20 cellular contexts compared by ENCODE assay signal in genomic region chr1:21907737-21908136, GRCh38. TPM values are rescaled to one million over a fixed set of nuclear protein-coding genes. Genes with fewer than 3 reads are reported as not detected.
A peak's percentile ranks its signal among the peaks of the same experiment; 100 is the strongest.
DNase-seq lines count a peak whose midpoint lies in the region; TF ChIP-seq lines count a peak whose summit lies in the region.
"Had no signal": no experiment of that assay in that cellular context is flagged by ENCODE, and none has a peak within 500 bp of the region (broad histone marks: within the 10 kb centered on the region; RNA-seq: fewer than 3 reads in every experiment).

No MANE protein-coding gene starts in this region.

- H3K36me3 ChIP-seq in muscle layer of colon (ENCODE audit: insufficient read depth, low read length) (peaks cover 3% of the 10 kb centered on the region), spleen (no peaks in the 10 kb centered on the region)
- H3K36me3 ChIP-seq: HAP-1 had no signal

- no peak overlapping the region for H3K4me3 Mint-ChIP-seq in Calu3 (ENCODE audit: low read depth, unreplicated experiment)
- no peak overlapping the region for H3K4me3 Mint-ChIP-seq in chondrocyte (ENCODE audit: unreplicated experiment)
- no peak overlapping the region for H3K4me3 Mint-ChIP-seq in T-helper 2 cell treated with Interferon-gamma antibody and Interleukin-4, amounts not matched to agents 5 μg/mL and 100 μg/mL, for 36 hours
- H3K4me3 Mint-ChIP-seq: activated T-cell treated with anti-CD3 and anti-CD28 coated beads, Interleukin-2, amount 50 U/mL, for 4 hours; IgD-negative memory B cell; stimulated activated memory B cell treated with anti-CD40 and anti-IgM and Interleukin-4, amounts not matched to agents 10 μg/mL and 1 μg/mL and 100 μg/mL, for 72 hours had no signal

- 93 to 96% (median 94%) methylated on average over 11 of the region's 11 CpGs for WGBS in spleen, 5 donors

- H3K9me3 ChIP-seq in muscle layer of colon (ENCODE audit: low read length) (no peaks in the 10 kb centered on the region), spleen (no peaks in the 10 kb centered on the region)
- H3K9me3 ChIP-seq: HAP-1 had no signal

- H3K27me3 Mint-ChIP-seq in Calu3 (ENCODE audit: unreplicated experiment) (no peaks in the 10 kb centered on the region), chondrocyte (ENCODE audit: low read depth) (no peaks in the 10 kb centered on the region)
- H3K27me3 Mint-ChIP-seq in T-helper 2 cell treated with Interferon-gamma antibody and Interleukin-4, amounts not matched to agents 5 μg/mL and 100 μg/mL, for 36 hours (ENCODE audit: low read depth) = no peaks in the 10 kb centered on the region
- H3K27me3 Mint-ChIP-seq: IgD-negative memory B cell; stimulated activated memory B cell treated with anti-CD40 and anti-IgM and Interleukin-4, amounts not matched to agents 10 μg/mL and 1 μg/mL and 100 μg/mL, for 72 hours had no signal

- BruUV-seq in Calu3 (replicated peaks; lab: Mats Ljungman, UMichigan) = no TSS peak

- intact Hi-C loops in Calu3 (cut with micrococcal nuclease; ENCODE audit: unreplicated experiment) (no loop called here), spleen (cut with DNase I; ENCODE audit: low total_unique reads) (no loop called here)

- H3K4me1 Mint-ChIP-seq in Calu3 (ENCODE audit: low read depth, unreplicated experiment) = peaks cover 39% of the 10 kb centered on the region
- H3K4me1 Mint-ChIP-seq in chondrocyte (ENCODE audit: low read depth) = peaks cover 89% of the 10 kb centered on the region
- H3K4me1 Mint-ChIP-seq in T-helper 2 cell treated with Interferon-gamma antibody and Interleukin-4, amounts not matched to agents 5 μg/mL and 100 μg/mL, for 36 hours (ENCODE audit: low read depth) = peaks cover 8% of the 10 kb centered on the region

- H3K27ac Mint-ChIP-seq in Calu3 (ENCODE audit: unreplicated experiment) (peak overlapping the region; percentile 52), chondrocyte (ENCODE audit: unreplicated experiment) (peak overlapping the region; percentile 28)
- no peak overlapping the region for H3K27ac Mint-ChIP-seq in T-helper 2 cell treated with Interferon-gamma antibody and Interleukin-4, amounts not matched to agents 5 μg/mL and 100 μg/mL, for 36 hours
- H3K27ac Mint-ChIP-seq: stimulated activated memory B cell treated with anti-CD40 and anti-IgM and Interleukin-4, amounts not matched to agents 10 μg/mL and 1 μg/mL and 100 μg/mL, for 72 hours had no signal

- no peaks in the 10 kb centered on the region for H3K9me3 Mint-ChIP-seq in Calu3 (ENCODE audit: low read depth, unreplicated experiment)
- no peaks in the 10 kb centered on the region for H3K9me3 Mint-ChIP-seq in chondrocyte (ENCODE audit: low read depth)
- no peaks in the 10 kb centered on the region for H3K9me3 Mint-ChIP-seq in T-helper 2 cell treated with Interferon-gamma antibody and Interleukin-4, amounts not matched to agents 5 μg/mL and 100 μg/mL, for 36 hours
- H3K9me3 Mint-ChIP-seq: activated T-cell treated with anti-CD3 and anti-CD28 coated beads, Interleukin-2, amount 50 U/mL, for 4 hours; IgD-negative memory B cell; stimulated activated memory B cell treated with anti-CD40 and anti-IgM and Interleukin-4, amounts not matched to agents 10 μg/mL and 1 μg/mL and 100 μg/mL, for 72 hours had no signal

- peak overlapping the region; percentile 6 for H3K27ac ChIP-seq in muscle layer of colon (ENCODE audit: low read depth, low read length)
- H3K27ac ChIP-seq in spleen = peak overlapping the region in 7 of 8 donors; percentile 48 to 77 (median 70)

- H3K9ac ChIP-seq in muscle layer of colon (ENCODE audit: low read length) = no peak overlapping the region

- TF ChIP-seq CTCF in Calu3 (IDR thresholded peaks at IDR 0.05; ENCODE audit: unreplicated experiment) = no peak
- TF ChIP-seq CTCF in chondrocyte (IDR thresholded peaks at IDR 0.05) = no peak
- TF ChIP-seq CTCF in spleen (IDR thresholded peaks at IDR 0.05 in 8 of 11, conservative IDR thresholded peaks at IDR 0.05 in 3 of 11) = no peak

- no peak overlapping the region for H3K4me3 ChIP-seq in muscle layer of colon (ENCODE audit: low read depth in 1 of 2, low read length in 2 of 2)
- no peak overlapping the region for H3K4me3 ChIP-seq in spleen
- H3K4me3 ChIP-seq: HAP-1 had no signal

- peaks cover 95% of the 10 kb centered on the region for H3K4me1 ChIP-seq in muscle layer of colon (ENCODE audit: insufficient read depth, low read length)
- peaks cover 10 to 100% (median 66%) of the 10 kb centered on the region in 6 donors for H3K4me1 ChIP-seq in spleen
- H3K4me1 ChIP-seq: HAP-1 had no signal

- CTCF ChIA-PET in Calu3 (lab: Charles Lee) = no interaction called here

- TF ChIP-seq POLR2A in spleen (IDR thresholded peaks at IDR 0.05) = no peak

- DNase-seq in Calu3 (no peak), chondrocyte (ENCODE audit: low spot score) (no peak), spleen (no peak), AG08396 (ENCODE audit: low spot score) (no peak), RKO (ENCODE audit: low spot score) (no peak)
- DNase-seq in T-helper 2 cell treated with Interferon-gamma antibody and Interleukin-4, amounts not matched to agents 5 μg/mL and 100 μg/mL, for 36 hours (ENCODE audit: low spot score) = no peak
- no peak for DNase-seq in stimulated activated CD4-positive, alpha-beta T cell treated with anti-CD3 and anti-CD28 coated beads, Interleukin-4, amount 100 ng/mL, for 1 hour
- DNase-seq: activated CD4-positive, alpha-beta T cell treated with anti-CD3 and anti-CD28 coated beads for 4 hours; activated T-cell treated with anti-CD3 and anti-CD28 coated beads, Interleukin-2, amount 50 U/mL, for 4 hours; AML-193; DMS 273 treated with DMSO at 0.1 percent for 48 hours; foreskin fibroblast; midbrain; NCI-H1092; SHP77; T1000 had no signal

- H3K36me3 Mint-ChIP-seq in Calu3 (ENCODE audit: insufficient read depth, unreplicated experiment) (peaks cover 44% of the 10 kb centered on the region), chondrocyte (ENCODE audit: low read depth) (peaks cover 2% of the 10 kb centered on the region)
- no peaks in the 10 kb centered on the region for H3K36me3 Mint-ChIP-seq in T-helper 2 cell treated with Interferon-gamma antibody and Interleukin-4, amounts not matched to agents 5 μg/mL and 100 μg/mL, for 36 hours (ENCODE audit: low read depth)
- H3K36me3 Mint-ChIP-seq: IgD-negative memory B cell; stimulated activated memory B cell treated with anti-CD40 and anti-IgM and Interleukin-4, amounts not matched to agents 10 μg/mL and 1 μg/mL and 100 μg/mL, for 72 hours had no signal

- H3K27me3 ChIP-seq in muscle layer of colon (ENCODE audit: control insufficient read depth in 1 of 2, insufficient read depth in 2 of 2, low read length in 2 of 2) (no peaks in the 10 kb centered on the region), spleen (replicated peaks in 1 of 7) (no peaks in the 10 kb centered on the region)

RNA-seq across cellular contexts. Expression of gene HSPG2, which starts 29.4 kb away (rescaled TPM):
- total RNA-seq in Calu3 (2022) (397 and 398 TPM in 2 replicates), chondrocyte (348 to 488 TPM (median 481 TPM) in 3 replicates), spleen (100 to 1,000 TPM in 6 of 7 donors, 10 to 100 TPM in 1; 69.7 to 395 (median 178) TPM)
- polyA plus RNA-seq in spleen = 10 to 100 TPM; 14.4 to 63.5 (median 15.0) TPM
